ENCODE assay signal across 8 cellular contexts in genomic region chr15:75367913-75368688, GRCh38. TPM values are rescaled to one million over a fixed set of nuclear protein-coding genes. Genes with fewer than 3 reads are reported as not detected.
DNase-seq lines count a peak whose midpoint lies in the region; ATAC-seq lines count a peak whose summit lies in the region.

TSS of gene MAN2C1 (minus strand) at chr15:75368607. CDS start at chr15:75368583, 24 bp downstream.

- peak; percentile 89 for ATAC-seq in GM21529 (IDR thresholded peaks at IDR 0.05; ENCODE audit: unreplicated experiment)

- DNase-seq in DMS153 treated with DMSO at 0.1 percent for 48 hours (lab: John Stamatoyannopoulos, UW; ENCODE audit: unreplicated experiment) (peak; percentile 33), OCI-M1 (lab: John Stamatoyannopoulos, UW) (peak; percentile 98), activated T-cell treated with anti-CD3 and anti-CD28 coated beads for 24 hours (ENCODE audit: low read depth) (peak; percentile 89), epidermal melanocyte (ENCODE audit: insufficient read length, low spot score) (peak; percentile 85)
- peak; percentile 76 to 79 for DNase-seq in stimulated activated CD8-positive, alpha-beta memory T cell treated with anti-CD3 and anti-CD28 coated beads, Interleukin-4, amount 100 ng/mL, for 1 hour (ENCODE audit: low read depth in 2 of 2, low spot score in 1 of 2)

- H3K4me1 ChIP-seq in mononuclear cell (ENCODE audit: insufficient read depth, low read length): peaks cover 21% of the 10 kb centered on the region

- peak within 1 kb of the TSS; percentile 83 for H3K4me3 ChIP-seq in mononuclear cell (ENCODE audit: low read length)

- no peaks in the 10 kb centered on the region for H3K27me3 ChIP-seq in mononuclear cell (ENCODE audit: insufficient read depth, low read length)

- peaks cover 8 to 19% (median 10%) of the 10 kb centered on the region in 3 donors for H3K4me1 Mint-ChIP-seq in IgD-negative memory B cell

- H3K9me3 Mint-ChIP-seq in IgD-negative memory B cell: no peaks in the 10 kb centered on the region

- H3K27me3 Mint-ChIP-seq in IgD-negative memory B cell: no peaks in the 10 kb centered on the region

- H3K9me3 ChIP-seq in mononuclear cell (ENCODE audit: low read depth, low read length): no peaks in the 10 kb centered on the region

- peaks cover 4% of the 10 kb centered on the region for H3K36me3 Mint-ChIP-seq in IgD-negative memory B cell

- peak within 1 kb of the TSS; percentile 90 to 97 (median 95) for H3K4me3 Mint-ChIP-seq in IgD-negative memory B cell

- peak within 1 kb of the TSS; percentile 97 to 100 (median 99) for H3K27ac Mint-ChIP-seq in IgD-negative memory B cell

RNA-seq across cellular contexts. Expression of gene MAN2C1, which starts in this region (rescaled TPM):
- 13.2 TPM for polyA plus RNA-seq in IgD-negative memory B cell
- total RNA-seq in mononuclear cell: 135 TPM

Comparison
In these comparisons a context has a peak if more than half of its experiments do, and no peak if none do; other contexts are left out.
1. Peak in every context shown above with its lines: DNase-seq, ATAC-seq and H3K4me3 ChIP-seq.
2. DNase-seq: peak in every context shown above with its lines; median percentile 98 in OCI-M1; 89 in activated T-cell treated with anti-CD3 and anti-CD28 coated beads for 24 hours; 85 in epidermal melanocyte; 78 in stimulated activated CD8-positive, alpha-beta memory T cell treated with anti-CD3 and anti-CD28 coated beads, Interleukin-4, amount 100 ng/mL, for 1 hour; 33 in DMS153 treated with DMSO at 0.1 percent for 48 hours.